Comparison of ENCODE assay signal across 8 cellular contexts in genomic region chr16:30096862-30097563, GRCh38. TPM values are rescaled to one million over a fixed set of nuclear protein-coding genes. Genes with fewer than 3 reads are reported as not detected.
DNase-seq lines count a peak whose midpoint lies in the region; ATAC-seq and TF ChIP-seq lines count a peak whose summit lies in the region.

No MANE protein-coding gene starts in this region.

- DNase-seq in GDM1 (lab: John Stamatoyannopoulos, UW) (peak; percentile 10), SK-N-DZ (ENCODE audit: low spot score) (peak; percentile 37), psoas muscle (no peak), NCI-H187 (lab: John Stamatoyannopoulos, UW) (no peak), NCI-H2081 treated with DMSO at 0.1 percent for 48 hours (lab: John Stamatoyannopoulos, UW) (no peak), NOMO-1 (lab: John Stamatoyannopoulos, UW; ENCODE audit: unreplicated experiment in 2 of 2) (no peak)
- no peak for DNase-seq in activated effector memory CD4-positive, alpha-beta T cell treated with anti-CD3 and anti-CD28 coated beads, Interleukin-2, amount 50 U/mL, for 16 hours

- H3K36me3 ChIP-seq in esophagus (ENCODE audit: control insufficient read depth in 2 of 2, insufficient read depth in 2 of 2, low read length in 1 of 2): peaks cover 0 to 10% of the 10 kb centered on the region in 2 donors
- peaks cover 0 to 24% of the 10 kb centered on the region in 2 donors for H3K36me3 ChIP-seq in psoas muscle (ENCODE audit: insufficient read depth in 1 of 2, low read depth in 1 of 2)

- intact Hi-C loops in psoas muscle (cut with DNase I): loop anchor here (2.0 to 10.0 kb wide), 3 partner anchors 26 to 308 kb away; partner anchors contain the start of genes CORO1A (in 1 of the 2), MAPK3 (in 1 of the 2) and ZNF771 (in 1 of the 2)

- H3K4me3 ChIP-seq in esophagus (ENCODE audit: low read depth in 1 of 2, low read length in 2 of 2) (peak overlapping the region; percentile 49 to 85), psoas muscle (peak overlapping the region; percentile 93)

- ATAC-seq in psoas muscle: no peak

- H3K27me3 ChIP-seq in esophagus (ENCODE audit: control insufficient read depth in 1 of 2, insufficient read depth in 2 of 2, low read length in 2 of 2) (no peaks in the 10 kb centered on the region), psoas muscle (ENCODE audit: insufficient read depth in 3 of 3, low read length in 2 of 3) (no peaks in the 10 kb centered on the region)

- no peak for TF ChIP-seq CTCF in psoas muscle (IDR thresholded peaks at IDR 0.05)

- 95% methylated on average over 18 of the region's 18 CpGs for WGBS in esophagus, 2 donors
- WGBS in psoas muscle, 3 donors: 96 to 97% (median 97%) methylated on average over 18 of the region's 18 CpGs

- H3K9me3 ChIP-seq in esophagus (ENCODE audit: control insufficient read depth in 2 of 2, insufficient read depth in 1 of 2, low read depth in 1 of 2, low read length in 1 of 2) (peaks cover 0 to 12% of the 10 kb centered on the region in 2 donors), psoas muscle (peaks cover 8% of the 10 kb centered on the region)

- peak overlapping the region; percentile 86 to 97 for H3K27ac ChIP-seq in esophagus (ENCODE audit: low read depth in 2 of 2, low read length in 1 of 2)
- H3K27ac ChIP-seq in psoas muscle: peak overlapping the region; percentile 97

- H3K4me1 ChIP-seq in esophagus (ENCODE audit: control insufficient read depth in 2 of 2, insufficient read depth in 2 of 2, low read length in 1 of 2) (peaks cover 2 to 14% of the 10 kb centered on the region in 2 donors), psoas muscle (peaks cover 26% of the 10 kb centered on the region)

RNA-seq across cellular contexts. Expression of gene YPEL3, which starts 1.0 kb away (rescaled TPM):
- polyA plus RNA-seq in SK-N-DZ (2014; cell fraction: cytosol; rRNA removed): 58.9 and 69.6 TPM in 2 replicates
- 80.0 and 87.0 TPM in 2 replicates for polyA plus RNA-seq in SK-N-DZ (2014; cell fraction: nucleus; rRNA removed)
- 100 to 1,000 TPM in 1 of 2 donors, 10 to 100 TPM in 1; 73.6 to 183 TPM for polyA plus RNA-seq in esophagus
- total RNA-seq in psoas muscle: 100 to 1,000 TPM in 1 of 4 donors, 10 to 100 TPM in 3; 47.1 to 156 (median 60.2) TPM
- polyA plus RNA-seq in psoas muscle: 10 to 100 TPM; 24.8 to 96.2 (median 81.4) TPM

RNA-seq across cellular contexts. Expression of gene TBX6, which starts 5.3 kb away (rescaled TPM):
- 4.4 and 5.4 TPM in 2 replicates for polyA plus RNA-seq in SK-N-DZ (2014; cell fraction: cytosol; rRNA removed)
- polyA plus RNA-seq in SK-N-DZ (2014; cell fraction: nucleus; rRNA removed): 6.4 and 6.9 TPM in 2 replicates
- polyA plus RNA-seq in esophagus (10 to 100 TPM in 1 of 2 donors, 1 to 10 TPM in 1; 6.2 to 15.8 TPM), psoas muscle (1 to 10 TPM in 2 of 3 donors, under 1 TPM in 1; 0.76 to 1.6 (median 1.5) TPM)
- total RNA-seq in psoas muscle: 1 to 10 TPM in 1 of 4 donors, under 1 TPM in 3; 0.32 to 1.0 (median 0.51) TPM

RNA-seq across cellular contexts. Expression of gene GDPD3, which starts 16.3 kb away (rescaled TPM):
- 0.80 and 1.8 TPM in 2 replicates for polyA plus RNA-seq in SK-N-DZ (2014; cell fraction: cytosol; rRNA removed)
- polyA plus RNA-seq in SK-N-DZ (2014; cell fraction: nucleus; rRNA removed): 20.8 and 35.5 TPM in 2 replicates
- 10 to 100 TPM; 49.2 to 82.8 TPM for polyA plus RNA-seq in esophagus
- 1 to 10 TPM in 2 of 4 donors, under 1 TPM in 2; 0.56 to 3.1 (median 1.3) TPM for total RNA-seq in psoas muscle
- polyA plus RNA-seq in psoas muscle: under 1 TPM; 0.48 to 0.91 (median 0.89) TPM

RNA-seq across cellular contexts. Expression of gene PPP4C, which starts 21.2 kb away (rescaled TPM):
- 143 and 189 TPM in 2 replicates for polyA plus RNA-seq in SK-N-DZ (2014; cell fraction: cytosol; rRNA removed)
- polyA plus RNA-seq in SK-N-DZ (2014; cell fraction: nucleus; rRNA removed): 132 and 167 TPM in 2 replicates
- polyA plus RNA-seq in esophagus (100 to 1,000 TPM; 113 TPM), psoas muscle (100 to 1,000 TPM in 2 of 3 donors, 10 to 100 TPM in 1; 79.1 to 172 (median 130) TPM)
- 10 to 100 TPM; 38.1 to 64.5 (median 58.5) TPM for total RNA-seq in psoas muscle

RNA-seq across cellular contexts. Expression of gene MAPK3, which starts 26.0 kb away (rescaled TPM):
- polyA plus RNA-seq in SK-N-DZ (2014; cell fraction: cytosol; rRNA removed): 50.3 and 54.8 TPM in 2 replicates
- 24.1 and 54.7 TPM in 2 replicates for polyA plus RNA-seq in SK-N-DZ (2014; cell fraction: nucleus; rRNA removed)
- polyA plus RNA-seq in esophagus (100 to 1,000 TPM; 120 to 126 TPM), psoas muscle (10 to 100 TPM; 25.6 to 53.0 (median 48.7) TPM)
- 10 to 100 TPM; 37.2 to 45.2 (median 41.0) TPM for total RNA-seq in psoas muscle

Comparison
In these comparisons a context has a peak if more than half of its experiments do, and no peak if none do; other contexts are left out.
1. DNase-seq: peak in GDM1 (single experiment) and SK-N-DZ (single experiment); none in psoas muscle (0 of 2), NCI-H187 (0 of 2), activated effector memory CD4-positive, alpha-beta T cell treated with anti-CD3 and anti-CD28 coated beads, Interleukin-2, amount 50 U/mL, for 16 hours (single experiment), NCI-H2081 treated with DMSO at 0.1 percent for 48 hours (single experiment) and NOMO-1 (0 of 2).
2. RNA of gene GDPD3, which starts 16.3 kb away (polyA plus RNA-seq): 49.2 to 82.8 TPM in esophagus; 0.48 to 0.91 TPM in psoas muscle; every median in the first group is over 10 times any median in the second.